In genomic region chr21:44438531-44439210, GRCh38 we compare ENCODE assay signal across 1 cellular context.
TF ChIP-seq lines count a peak whose summit lies in the region.

No MANE protein-coding gene starts in this region.

TF ChIP-seq in HepG2, 621 proteins besides CTCF, POLR2A, EP300 and RAD21 (continued from another document and continues in another):
- TF ChIP-seq SNAPC4 (CRISPR knock-in tag; IDR thresholded peaks at IDR 0.05) (no peak), PCBP1 (IDR thresholded peaks at IDR 0.05; ENCODE audit: borderline replicate concordance, low read depth, low read length) (0 out of 2 replicates have a peak, but pooled peaks have one; percentile 58), TEAD2 (CRISPR knock-in tag; IDR thresholded peaks at IDR 0.05) (no peak), ZNF552 (CRISPR knock-in tag; IDR thresholded peaks at IDR 0.05; ENCODE audit: borderline replicate concordance) (no peak), REL (CRISPR knock-in tag; conservative IDR thresholded peaks at IDR 0.05) (no peak), ZSCAN22 (CRISPR knock-in tag; IDR thresholded peaks at IDR 0.05) (no peak), SMC3 (IDR thresholded peaks at IDR 0.05; ENCODE audit: low read length) (no peak), ZNF749 (CRISPR knock-in tag; IDR thresholded peaks at IDR 0.05; ENCODE audit: borderline replicate concordance) (0 out of 2 replicates have a peak, but pooled peaks have one; percentile 22), NRL (CRISPR knock-in tag; IDR thresholded peaks at IDR 0.05; ENCODE audit: borderline replicate concordance) (peak; percentile 25; the same call in 1 of the 2 replicates), TFE3 (CRISPR knock-in tag; IDR thresholded peaks at IDR 0.05) (no peak), ZNF558 (CRISPR knock-in tag; IDR thresholded peaks at IDR 0.05; ENCODE audit: borderline replicate concordance) (no peak), SMARCE1 (IDR thresholded peaks at IDR 0.05; ENCODE audit: borderline replicate concordance) (no peak), ZNF564 (CRISPR knock-in tag; IDR thresholded peaks at IDR 0.05) (no peak), MIER2 (CRISPR knock-in tag; IDR thresholded peaks at IDR 0.05) (no peak), ZNF292 (CRISPR knock-in tag; IDR thresholded peaks at IDR 0.05; ENCODE audit: borderline replicate concordance, low read depth) (peak; percentile 20; the same call in 1 of the 2 replicates), ZNF790 (CRISPR knock-in tag; IDR thresholded peaks at IDR 0.05; ENCODE audit: borderline replicate concordance) (no peak), BCL6 (CRISPR knock-in tag; IDR thresholded peaks at IDR 0.05) (no peak), ZNF136 (CRISPR knock-in tag; IDR thresholded peaks at IDR 0.05; ENCODE audit: low read depth) (no peak), ZNF121 (CRISPR knock-in tag; IDR thresholded peaks at IDR 0.05) (no peak), SAFB2 (CRISPR knock-in tag; IDR thresholded peaks at IDR 0.05; ENCODE audit: borderline replicate concordance, low read depth) (no peak), HNF4G (IDR thresholded peaks at IDR 0.05; ENCODE audit: borderline replicate concordance, low read depth, low read length) (no peak), HNF4G (CRISPR knock-in tag; IDR thresholded peaks at IDR 0.05; ENCODE audit: borderline replicate concordance, low read depth) (no peak), ZNF256 (CRISPR knock-in tag; conservative IDR thresholded peaks at IDR 0.05) (no peak), ZNF547 (CRISPR knock-in tag; IDR thresholded peaks at IDR 0.05) (no peak), AHDC1 (CRISPR knock-in tag; IDR thresholded peaks at IDR 0.05; ENCODE audit: borderline replicate concordance) (no peak), ISL2 (CRISPR knock-in tag; IDR thresholded peaks at IDR 0.05) (no peak), ZNF670 (CRISPR knock-in tag; IDR thresholded peaks at IDR 0.05; ENCODE audit: borderline replicate concordance) (no peak), ZNF816 (CRISPR knock-in tag; IDR thresholded peaks at IDR 0.05; ENCODE audit: borderline replicate concordance) (no peak), NFE2L2 (IDR thresholded peaks at IDR 0.05; ENCODE audit: low read length) (no peak), POLR2G (IDR thresholded peaks at IDR 0.05; ENCODE audit: low read depth, low read length) (no peak), ZBTB1 (CRISPR knock-in tag; IDR thresholded peaks at IDR 0.05; ENCODE audit: borderline replicate concordance) (no peak), ZNF343 (CRISPR knock-in tag; IDR thresholded peaks at IDR 0.05) (no peak), RXRB (CRISPR knock-in tag; IDR thresholded peaks at IDR 0.05; ENCODE audit: borderline replicate concordance) (no peak), ZNF263 (CRISPR knock-in tag; IDR thresholded peaks at IDR 0.05) (0 out of 2 replicates have a peak, but pooled peaks have one; percentile 30), MED1 (CRISPR knock-in tag; IDR thresholded peaks at IDR 0.05) (0 out of 2 replicates have a peak, but pooled peaks have one; percentile 8), ZNF451 (CRISPR knock-in tag; IDR thresholded peaks at IDR 0.05) (0 out of 2 replicates have a peak, but pooled peaks have one; percentile 45), MATR3 (CRISPR knock-in tag; IDR thresholded peaks at IDR 0.05) (no peak), DNMT1 (CRISPR knock-in tag; IDR thresholded peaks at IDR 0.05) (0 out of 2 replicates have a peak, but pooled peaks have one; percentile 44), HCFC1 (IDR thresholded peaks at IDR 0.05; ENCODE audit: low read depth, low read length) (no peak), ZNF329 (CRISPR knock-in tag; IDR thresholded peaks at IDR 0.05; ENCODE audit: low read depth) (no peak), ZFP90 (CRISPR knock-in tag; IDR thresholded peaks at IDR 0.05; ENCODE audit: borderline replicate concordance) (no peak; the same call in 1 of the 2 replicates), ZNF24 (IDR thresholded peaks at IDR 0.05) (no peak)
- TF ChIP-seq, protein P1, sequence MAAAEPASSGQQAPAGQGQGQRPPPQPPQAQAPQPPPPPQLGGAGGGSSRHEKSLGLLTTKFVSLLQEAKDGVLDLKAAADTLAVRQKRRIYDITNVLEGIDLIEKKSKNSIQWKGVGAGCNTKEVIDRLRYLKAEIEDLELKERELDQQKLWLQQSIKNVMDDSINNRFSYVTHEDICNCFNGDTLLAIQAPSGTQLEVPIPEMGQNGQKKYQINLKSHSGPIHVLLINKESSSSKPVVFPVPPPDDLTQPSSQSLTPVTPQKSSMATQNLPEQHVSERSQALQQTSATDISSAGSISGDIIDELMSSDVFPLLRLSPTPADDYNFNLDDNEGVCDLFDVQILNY (CRISPR knock-in tag; conservative IDR thresholded peaks at IDR 0.05) = no peak
- TF ChIP-seq, protein P2, sequence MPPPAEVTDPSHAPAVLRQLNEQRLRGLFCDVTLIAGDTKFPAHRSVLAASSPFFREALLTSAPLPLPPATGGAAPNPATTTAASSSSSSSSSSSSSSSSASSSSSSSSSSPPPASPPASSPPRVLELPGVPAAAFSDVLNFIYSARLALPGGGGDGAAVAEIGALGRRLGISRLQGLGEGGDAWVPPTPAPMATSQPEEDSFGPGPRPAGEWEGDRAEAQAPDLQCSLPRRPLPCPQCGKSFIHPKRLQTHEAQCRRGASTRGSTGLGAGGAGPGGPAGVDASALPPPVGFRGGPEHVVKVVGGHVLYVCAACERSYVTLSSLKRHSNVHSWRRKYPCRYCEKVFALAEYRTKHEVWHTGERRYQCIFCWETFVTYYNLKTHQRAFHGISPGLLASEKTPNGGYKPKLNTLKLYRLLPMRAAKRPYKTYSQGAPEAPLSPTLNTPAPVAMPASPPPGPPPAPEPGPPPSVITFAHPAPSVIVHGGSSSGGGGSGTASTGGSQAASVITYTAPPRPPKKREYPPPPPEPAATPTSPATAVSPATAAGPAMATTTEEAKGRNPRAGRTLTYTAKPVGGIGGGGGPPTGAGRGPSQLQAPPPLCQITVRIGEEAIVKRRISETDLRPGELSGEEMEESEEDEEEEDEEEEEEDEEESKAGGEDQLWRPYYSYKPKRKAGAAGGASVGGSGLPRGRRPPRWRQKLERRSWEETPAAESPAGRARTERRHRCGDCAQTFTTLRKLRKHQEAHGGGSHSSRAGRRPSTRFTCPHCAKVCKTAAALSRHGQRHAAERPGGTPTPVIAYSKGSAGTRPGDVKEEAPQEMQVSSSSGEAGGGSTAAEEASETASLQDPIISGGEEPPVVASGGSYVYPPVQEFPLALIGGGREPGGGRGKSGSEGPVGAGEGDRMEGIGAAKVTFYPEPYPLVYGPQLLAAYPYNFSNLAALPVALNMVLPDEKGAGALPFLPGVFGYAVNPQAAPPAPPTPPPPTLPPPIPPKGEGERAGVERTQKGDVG (CRISPR knock-in tag; IDR thresholded peaks at IDR 0.05; ENCODE audit: borderline replicate concordance) = no peak
- TF ChIP-seq, protein P3, sequence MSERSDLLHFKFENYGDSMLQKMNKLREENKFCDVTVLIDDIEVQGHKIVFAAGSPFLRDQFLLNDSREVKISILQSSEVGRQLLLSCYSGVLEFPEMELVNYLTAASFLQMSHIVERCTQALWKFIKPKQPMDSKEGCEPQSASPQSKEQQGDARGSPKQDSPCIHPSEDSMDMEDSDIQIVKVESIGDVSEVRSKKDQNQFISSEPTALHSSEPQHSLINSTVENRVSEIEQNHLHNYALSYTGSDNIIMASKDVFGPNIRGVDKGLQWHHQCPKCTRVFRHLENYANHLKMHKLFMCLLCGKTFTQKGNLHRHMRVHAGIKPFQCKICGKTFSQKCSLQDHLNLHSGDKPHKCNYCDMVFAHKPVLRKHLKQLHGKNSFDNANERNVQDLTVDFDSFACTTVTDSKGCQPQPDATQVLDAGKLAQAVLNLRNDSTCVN (CRISPR knock-in tag; IDR thresholded peaks at IDR 0.05; ENCODE audit: borderline replicate concordance) = 0 out of 2 replicates have a peak, but pooled peaks have one; percentile 5
- TF ChIP-seq, protein P4, sequence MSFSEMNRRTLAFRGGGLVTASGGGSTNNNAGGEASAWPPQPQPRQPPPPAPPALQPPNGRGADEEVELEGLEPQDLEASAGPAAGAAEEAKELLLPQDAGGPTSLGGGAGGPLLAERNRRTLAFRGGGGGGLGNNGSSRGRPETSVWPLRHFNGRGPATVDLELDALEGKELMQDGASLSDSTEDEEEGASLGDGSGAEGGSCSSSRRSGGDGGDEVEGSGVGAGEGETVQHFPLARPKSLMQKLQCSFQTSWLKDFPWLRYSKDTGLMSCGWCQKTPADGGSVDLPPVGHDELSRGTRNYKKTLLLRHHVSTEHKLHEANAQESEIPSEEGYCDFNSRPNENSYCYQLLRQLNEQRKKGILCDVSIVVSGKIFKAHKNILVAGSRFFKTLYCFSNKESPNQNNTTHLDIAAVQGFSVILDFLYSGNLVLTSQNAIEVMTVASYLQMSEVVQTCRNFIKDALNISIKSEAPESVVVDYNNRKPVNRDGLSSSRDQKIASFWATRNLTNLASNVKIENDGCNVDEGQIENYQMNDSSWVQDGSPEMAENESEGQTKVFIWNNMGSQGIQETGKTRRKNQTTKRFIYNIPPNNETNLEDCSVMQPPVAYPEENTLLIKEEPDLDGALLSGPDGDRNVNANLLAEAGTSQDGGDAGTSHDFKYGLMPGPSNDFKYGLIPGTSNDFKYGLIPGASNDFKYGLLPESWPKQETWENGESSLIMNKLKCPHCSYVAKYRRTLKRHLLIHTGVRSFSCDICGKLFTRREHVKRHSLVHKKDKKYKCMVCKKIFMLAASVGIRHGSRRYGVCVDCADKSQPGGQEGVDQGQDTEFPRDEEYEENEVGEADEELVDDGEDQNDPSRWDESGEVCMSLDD (CRISPR knock-in tag; IDR thresholded peaks at IDR 0.05; ENCODE audit: borderline replicate concordance) = no peak
